20 cellular contexts compared by ENCODE assay signal in genomic region chr10:52226448-52226847, GRCh38.
DNase-seq lines count a peak whose midpoint lies in the region; ATAC-seq and TF ChIP-seq lines count a peak whose summit lies in the region.
"Had no signal": no experiment of that assay in that cellular context is flagged by ENCODE, and none has a peak within 500 bp of the region (broad histone marks: within the 10 kb centered on the region; RNA-seq: fewer than 3 reads in every experiment).

No MANE protein-coding gene starts in this region.

- no peaks in the 10 kb centered on the region for H3K27me3 Mint-ChIP-seq in activated T-helper 2 cell treated with anti-CD3 and anti-CD28 coated beads, Interferon-gamma antibody, Interleukin-2, Interleukin-4, amounts not matched to agents 10 μg/mL and 5 μg/mL and 100 μg/mL, durations not matched to agents 14 hours and 24 hours and 36 hours (ENCODE audit: low read depth)
- H3K27me3 Mint-ChIP-seq: stimulated activated memory B cell treated with anti-CD40 and anti-IgM and Interleukin-4, amounts not matched to agents 10 μg/mL and 1 μg/mL and 100 μg/mL, for 72 hours had no signal

- no peaks in the 10 kb centered on the region for H3K4me1 Mint-ChIP-seq in activated T-helper 2 cell treated with anti-CD3 and anti-CD28 coated beads, Interferon-gamma antibody, Interleukin-2, Interleukin-4, amounts not matched to agents 10 μg/mL and 5 μg/mL and 100 μg/mL, durations not matched to agents 14 hours and 24 hours and 36 hours (ENCODE audit: low read depth)
- H3K4me1 Mint-ChIP-seq: CD14-positive monocyte, endodermal cell had no signal

- TF ChIP-seq CTCF in retinal pigment epithelial cell (conservative IDR thresholded peaks at IDR 0.05; ENCODE audit: low read depth, low read length) = no peak

- H3K27ac Mint-ChIP-seq in activated T-helper 2 cell treated with anti-CD3 and anti-CD28 coated beads, Interferon-gamma antibody, Interleukin-2, Interleukin-4, amounts not matched to agents 10 μg/mL and 5 μg/mL and 100 μg/mL, durations not matched to agents 14 hours and 24 hours and 36 hours = no peak overlapping the region
- H3K27ac Mint-ChIP-seq: CD14-positive monocyte; endodermal cell; stimulated activated memory B cell treated with anti-CD40 and anti-IgM and Interleukin-4, amounts not matched to agents 10 μg/mL and 1 μg/mL and 100 μg/mL, for 72 hours had no signal

- DNase-seq in GM04503 (ENCODE audit: low read depth) (peak; percentile 27), fibroblast of gingiva (ENCODE audit: low read depth) (peak; percentile 30), retinal pigment epithelial cell (ENCODE audit: low read depth) (peak; percentile 79), superior temporal gyrus (ENCODE audit: extremely low spot score) (no peak)
- no peak for DNase-seq in activated T-helper 2 cell treated with anti-CD3 and anti-CD28 coated beads, Interferon-gamma antibody, Interleukin-2, Interleukin-4, amounts not matched to agents 10 μg/mL and 5 μg/mL and 100 μg/mL, durations not matched to agents 14 hours and 24 hours and 36 hours (ENCODE audit: low spot score)
- DNase-seq: activated naive CD4-positive, alpha-beta T cell; caudate nucleus; DND-41; endodermal cell; hippocampal formation; left colon; NCI-H2029 treated with DMSO at 0.1 percent for 48 hours; NCI-H69 had no signal

- no peak overlapping the region for H3K4me3 ChIP-seq in retinal pigment epithelial cell (ENCODE audit: low read length)
- H3K4me3 ChIP-seq: skin epidermis had no signal

- H3K4me3 Mint-ChIP-seq in activated T-helper 2 cell treated with anti-CD3 and anti-CD28 coated beads, Interferon-gamma antibody, Interleukin-2, Interleukin-4, amounts not matched to agents 10 μg/mL and 5 μg/mL and 100 μg/mL, durations not matched to agents 14 hours and 24 hours and 36 hours (ENCODE audit: low read depth) = no peak overlapping the region
- H3K4me3 Mint-ChIP-seq: CD14-positive monocyte; endodermal cell; stimulated activated memory B cell treated with anti-CD40 and anti-IgM and Interleukin-4, amounts not matched to agents 10 μg/mL and 1 μg/mL and 100 μg/mL, for 72 hours had no signal

- no peaks in the 10 kb centered on the region for H3K9me3 Mint-ChIP-seq in activated T-helper 2 cell treated with anti-CD3 and anti-CD28 coated beads, Interferon-gamma antibody, Interleukin-2, Interleukin-4, amounts not matched to agents 10 μg/mL and 5 μg/mL and 100 μg/mL, durations not matched to agents 14 hours and 24 hours and 36 hours
- H3K9me3 Mint-ChIP-seq: CD14-positive monocyte; endodermal cell; stimulated activated memory B cell treated with anti-CD40 and anti-IgM and Interleukin-4, amounts not matched to agents 10 μg/mL and 1 μg/mL and 100 μg/mL, for 72 hours had no signal

- H3K36me3 Mint-ChIP-seq in activated T-helper 2 cell treated with anti-CD3 and anti-CD28 coated beads, Interferon-gamma antibody, Interleukin-2, Interleukin-4, amounts not matched to agents 10 μg/mL and 5 μg/mL and 100 μg/mL, durations not matched to agents 14 hours and 24 hours and 36 hours (ENCODE audit: low read depth) = no peaks in the 10 kb centered on the region
- H3K36me3 Mint-ChIP-seq: CD14-positive monocyte; stimulated activated memory B cell treated with anti-CD40 and anti-IgM and Interleukin-4, amounts not matched to agents 10 μg/mL and 1 μg/mL and 100 μg/mL, for 72 hours had no signal

- intact Hi-C loops in activated T-helper 2 cell treated with anti-CD3 and anti-CD28 coated beads, Interferon-gamma antibody, Interleukin-2, Interleukin-4, amounts not matched to agents 10 μg/mL and 5 μg/mL and 100 μg/mL, durations not matched to agents 14 hours and 24 hours and 36 hours (cut with micrococcal nuclease) = no loop called here

- ATAC-seq in SK-N-SH treated with all-trans-retinoic acid at 6 μM for 48 hours (peak; percentile 54; the same call in 1 of the 3 replicates), HG02763 (IDR thresholded peaks at IDR 0.05; ENCODE audit: unreplicated experiment) (no peak), GM19035 (IDR thresholded peaks at IDR 0.05; ENCODE audit: unreplicated experiment) (no peak)
- ATAC-seq: left colon; Panc1; stimulated activated memory B cell treated with anti-CD40 and anti-IgM and Interleukin-4, amounts not matched to agents 10 μg/mL and 1 μg/mL and 100 μg/mL, for 72 hours had no signal

TF ChIP-seq in SK-N-SH treated with all-trans-retinoic acid at 6 μM for 48 hours, 23 proteins besides CTCF, POLR2A, EP300 and RAD21:
- no peak for TF ChIP-seq ZC3H10 (CRISPR knock-in tag; IDR thresholded peaks at IDR 0.05)
- no peak for TF ChIP-seq TCF4 (CRISPR knock-in tag; IDR thresholded peaks at IDR 0.05; ENCODE audit: borderline replicate concordance)
- TF ChIP-seq POU6F1 (CRISPR knock-in tag; IDR thresholded peaks at IDR 0.05; ENCODE audit: borderline replicate concordance, low read depth) = no peak
- no peak for TF ChIP-seq TSHZ2 (CRISPR knock-in tag; IDR thresholded peaks at IDR 0.05)
- no peak for TF ChIP-seq ESRRG (CRISPR knock-in tag; IDR thresholded peaks at IDR 0.05)
- no peak for TF ChIP-seq ZNF70 (CRISPR knock-in tag; IDR thresholded peaks at IDR 0.05)
- TF ChIP-seq OSR1 (CRISPR knock-in tag; IDR thresholded peaks at IDR 0.05) = no peak
- TF ChIP-seq ZNF8 (CRISPR knock-in tag; IDR thresholded peaks at IDR 0.05) = no peak
- no peak for TF ChIP-seq CREB5 (CRISPR knock-in tag; IDR thresholded peaks at IDR 0.05; ENCODE audit: low read depth)
- TF ChIP-seq ARNTL (CRISPR knock-in tag; IDR thresholded peaks at IDR 0.05; ENCODE audit: borderline replicate concordance, low read depth) = no peak
- no peak for TF ChIP-seq SNAI2 (CRISPR knock-in tag; IDR thresholded peaks at IDR 0.05)
- no peak for TF ChIP-seq ZFP30 (CRISPR knock-in tag; IDR thresholded peaks at IDR 0.05)

Comparison
In these comparisons a context has a peak if more than half of its experiments do, and no peak if none do; other contexts are left out.
1. DNase-seq: peak in GM04503 (single experiment), fibroblast of gingiva (single experiment) and retinal pigment epithelial cell (single experiment); none in superior temporal gyrus (single experiment) and activated T-helper 2 cell treated with anti-CD3 and anti-CD28 coated beads, Interferon-gamma antibody, Interleukin-2, Interleukin-4, amounts not matched to agents 10 μg/mL and 5 μg/mL and 100 μg/mL, durations not matched to agents 14 hours and 24 hours and 36 hours (single experiment).